ENCODE assay signal across 27 cellular contexts in genomic region chr1:43204394-43204793, GRCh38. TPM values are rescaled to one million over a fixed set of nuclear protein-coding genes. Genes with fewer than 3 reads are reported as not detected.
"Had no signal": no experiment of that assay in that cellular context is flagged by ENCODE, and none has a peak within 500 bp of the region (broad histone marks: within the 10 kb centered on the region; RNA-seq: fewer than 3 reads in every experiment).

No MANE protein-coding gene starts in this region.

- ATAC-seq: activated T-helper 17 cell treated with anti-CD3 and anti-CD28 coated beads, Interleukin-2, amount 50 U/mL, for 72 hours; esophagus mucosa; left lobe of liver; lower lobe of right lung; natural killer cell treated with Interleukin-12 subunit alpha and Interleukin-12 subunit beta and Interleukin-15 and Interleukin-18, amount 100 ng/mL, for 72 hours; stimulated activated naive CD8-positive, alpha-beta T cell treated with anti-CD3 and anti-CD28 coated beads, Interleukin-15, amount 100 ng/mL, for 72 hours; WTC11 had no signal

- H2AFZ ChIP-seq: hepatocyte had no signal

- H3K36me3 Mint-ChIP-seq: immature natural killer cell; natural killer cell treated with Interleukin-12 subunit alpha and Interleukin-12 subunit beta and Interleukin-15 and Interleukin-18, amount 100 ng/mL, for 72 hours had no signal

- H3K27me3 Mint-ChIP-seq: dendritic cell treated with granulocyte-macrophage colony-stimulating factor and Interleukin-4, amounts not matched to agents 40 ng/mL and 50 ng/mL, for 4 days; stimulated activated naive CD8-positive, alpha-beta T cell treated with anti-CD3 and anti-CD28 coated beads, Interleukin-15, amount 100 ng/mL, for 72 hours had no signal

- DNase-seq: activated CD8-positive, alpha-beta memory T cell treated with anti-CD3 and anti-CD28 coated beads, Interleukin-2, amount 50 U/mL, for 4 hours; activated T-cell treated with anti-CD3 and anti-CD28 coated beads, Interleukin-2, amount 50 U/mL, for 24 hours; adrenal gland; brain microvascular endothelial cell; caudate nucleus; effector memory CD4-positive, alpha-beta T cell; glutamatergic neuron; immature natural killer cell; lower lobe of right lung; midbrain; ovary; stimulated activated CD4-positive, alpha-beta T cell treated with anti-CD3 and anti-CD28 coated beads, Interleukin-2, amount 100 ng/mL, for 48 hours; stimulated activated naive CD8-positive, alpha-beta T cell treated with anti-CD3 and anti-CD28 coated beads, Interleukin-15, amount 100 ng/mL, for 72 hours; T1000; tibial artery had no signal

- H3K4me3 Mint-ChIP-seq: activated naive CD8-positive, alpha-beta T cell; activated T-cell treated with anti-CD3 and anti-CD28 coated beads, Interleukin-2, amount 50 U/mL, for 24 hours; activated T-helper 17 cell treated with anti-CD3 and anti-CD28 coated beads, Interleukin-2, amount 50 U/mL, for 72 hours; dendritic cell treated with granulocyte-macrophage colony-stimulating factor and Interleukin-4, amounts not matched to agents 40 ng/mL and 50 ng/mL, for 4 days; immature natural killer cell; natural killer cell treated with Interleukin-12 subunit alpha and Interleukin-12 subunit beta and Interleukin-15 and Interleukin-18, amount 100 ng/mL, for 72 hours; stimulated activated naive CD8-positive, alpha-beta T cell treated with anti-CD3 and anti-CD28 coated beads, Interleukin-15, amount 100 ng/mL, for 72 hours; WTC11 had no signal

- H3K27ac Mint-ChIP-seq: activated naive CD8-positive, alpha-beta T cell; activated T-cell treated with anti-CD3 and anti-CD28 coated beads, Interleukin-2, amount 50 U/mL, for 24 hours; activated T-helper 17 cell treated with anti-CD3 and anti-CD28 coated beads, Interleukin-2, amount 50 U/mL, for 72 hours; dendritic cell treated with granulocyte-macrophage colony-stimulating factor and Interleukin-4, amounts not matched to agents 40 ng/mL and 50 ng/mL, for 4 days; immature natural killer cell; natural killer cell treated with Interleukin-12 subunit alpha and Interleukin-12 subunit beta and Interleukin-15 and Interleukin-18, amount 100 ng/mL, for 72 hours; stimulated activated naive CD8-positive, alpha-beta T cell treated with anti-CD3 and anti-CD28 coated beads, Interleukin-15, amount 100 ng/mL, for 72 hours; WTC11 had no signal

- H3K27me3 ChIP-seq: adrenal gland, ascending aorta, brain microvascular endothelial cell, hepatocyte, ovary, tibial artery had no signal

- H3K36me3 ChIP-seq: adrenal gland, ascending aorta, brain microvascular endothelial cell, lower lobe of right lung, ovary, prostate gland, tibial artery had no signal

- H3K9me3 Mint-ChIP-seq: immature natural killer cell; natural killer cell treated with Interleukin-12 subunit alpha and Interleukin-12 subunit beta and Interleukin-15 and Interleukin-18, amount 100 ng/mL, for 72 hours had no signal

- FAIRE-seq: frontal cortex, urothelium cell line had no signal

- H3K4me3 ChIP-seq: adrenal gland, ascending aorta, hepatocyte, lower lobe of right lung, ovary, prostate gland, tibial artery had no signal

- H3K27ac ChIP-seq: adrenal gland, ascending aorta, brain microvascular endothelial cell, lower lobe of right lung, ovary, prostate gland, tibial artery had no signal

- H3K4me2 ChIP-seq: hepatocyte had no signal

- H3K9me3 ChIP-seq: adrenal gland, lower lobe of right lung, ovary, prostate gland, tibial artery had no signal

- H3K4me1 Mint-ChIP-seq: activated T-helper 17 cell treated with anti-CD3 and anti-CD28 coated beads, Interleukin-2, amount 50 U/mL, for 72 hours; immature natural killer cell; stimulated activated naive CD8-positive, alpha-beta T cell treated with anti-CD3 and anti-CD28 coated beads, Interleukin-15, amount 100 ng/mL, for 72 hours had no signal

RNA-seq across cellular contexts. Expression of gene CFAP57, which starts 32.3 kb away (rescaled TPM):
- total RNA-seq: ascending aorta, left lobe of liver had no signal
- polyA plus RNA-seq: immature natural killer cell had no signal
